In the genomic region with DNA sequence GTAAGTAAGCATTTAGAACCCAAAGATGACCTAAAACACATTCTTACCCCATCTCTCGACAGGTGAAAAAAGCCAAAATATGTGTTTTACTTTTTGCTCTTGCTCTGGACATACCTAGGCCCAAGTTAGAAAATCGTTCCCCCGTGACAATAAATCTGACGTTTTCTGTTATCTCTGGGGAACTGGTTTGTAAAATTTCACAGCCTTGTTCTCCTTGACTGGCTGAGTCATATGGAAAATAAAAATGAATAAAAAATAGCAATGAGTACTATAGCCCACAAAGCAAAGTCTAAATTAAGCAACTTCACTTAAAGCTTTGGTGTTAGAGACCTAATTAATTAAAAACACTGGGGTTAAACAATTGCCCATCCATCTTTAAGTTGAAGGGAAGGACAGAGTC, we compare ENCODE assay signal across 1 cellular context.
A peak's percentile ranks its signal among the peaks of the same experiment; 100 is the strongest.
TF ChIP-seq lines count a peak whose summit lies in the region.

No MANE protein-coding gene starts in this region.

TF ChIP-seq in GM12878, 131 proteins besides CTCF, POLR2A, EP300 and RAD21 (continued from another document):
- TF ChIP-seq SREBF2 (IDR thresholded peaks at IDR 0.05; ENCODE audit: low read length) (no peak), JUNB (IDR thresholded peaks at IDR 0.05) (0 out of 2 replicates have a peak, but pooled peaks have one; percentile 21), DPF2 (IDR thresholded peaks at IDR 0.05) (no peak), YBX1 (IDR thresholded peaks at IDR 0.05) (no peak), ASH2L (IDR thresholded peaks at IDR 0.05; ENCODE audit: borderline replicate concordance, low read depth) (no peak), ATF7 (IDR thresholded peaks at IDR 0.05; ENCODE audit: low read depth) (0 out of 2 replicates have a peak, but pooled peaks have one; percentile 28), JUND (IDR thresholded peaks at IDR 0.05; ENCODE audit: low read depth, low read length) (no peak), SP1 (IDR thresholded peaks at IDR 0.05; ENCODE audit: low read depth, low read length) (no peak), SIN3A (IDR thresholded peaks at IDR 0.05; ENCODE audit: low read depth, low read length) (no peak), EZH2 (IDR thresholded peaks at IDR 0.05; ENCODE audit: borderline replicate concordance, control insufficient read depth, low read depth, low read length) (no peak), SREBF1 (IDR thresholded peaks at IDR 0.05; ENCODE audit: low read length) (no peak), BACH1 (IDR thresholded peaks at IDR 0.05; ENCODE audit: borderline replicate concordance) (no peak), IRF3 (IDR thresholded peaks at IDR 0.05) (no peak), TAF1 (IDR thresholded peaks at IDR 0.05; ENCODE audit: borderline replicate concordance, low read depth, low read length) (no peak), RB1 (IDR thresholded peaks at IDR 0.05; ENCODE audit: borderline replicate concordance) (no peak), PAX8 (IDR thresholded peaks at IDR 0.05) (no peak), ZNF274 (IDR thresholded peaks at IDR 0.05; ENCODE audit: insufficient read depth, insufficient read length) (no peak), MTA2 (IDR thresholded peaks at IDR 0.05; ENCODE audit: low read depth) (peak; percentile 81), CBFB (IDR thresholded peaks at IDR 0.05; ENCODE audit: low read depth) (no peak), SMARCA5 (IDR thresholded peaks at IDR 0.05) (no peak), PRDM15 (CRISPR knock-in tag; IDR thresholded peaks at IDR 0.05) (no peak), MEF2B (IDR thresholded peaks at IDR 0.05; ENCODE audit: partially characterized antibody, poor library complexity, severe bottlenecking) (peak; percentile 87)
- TF ChIP-seq, protein P1, sequence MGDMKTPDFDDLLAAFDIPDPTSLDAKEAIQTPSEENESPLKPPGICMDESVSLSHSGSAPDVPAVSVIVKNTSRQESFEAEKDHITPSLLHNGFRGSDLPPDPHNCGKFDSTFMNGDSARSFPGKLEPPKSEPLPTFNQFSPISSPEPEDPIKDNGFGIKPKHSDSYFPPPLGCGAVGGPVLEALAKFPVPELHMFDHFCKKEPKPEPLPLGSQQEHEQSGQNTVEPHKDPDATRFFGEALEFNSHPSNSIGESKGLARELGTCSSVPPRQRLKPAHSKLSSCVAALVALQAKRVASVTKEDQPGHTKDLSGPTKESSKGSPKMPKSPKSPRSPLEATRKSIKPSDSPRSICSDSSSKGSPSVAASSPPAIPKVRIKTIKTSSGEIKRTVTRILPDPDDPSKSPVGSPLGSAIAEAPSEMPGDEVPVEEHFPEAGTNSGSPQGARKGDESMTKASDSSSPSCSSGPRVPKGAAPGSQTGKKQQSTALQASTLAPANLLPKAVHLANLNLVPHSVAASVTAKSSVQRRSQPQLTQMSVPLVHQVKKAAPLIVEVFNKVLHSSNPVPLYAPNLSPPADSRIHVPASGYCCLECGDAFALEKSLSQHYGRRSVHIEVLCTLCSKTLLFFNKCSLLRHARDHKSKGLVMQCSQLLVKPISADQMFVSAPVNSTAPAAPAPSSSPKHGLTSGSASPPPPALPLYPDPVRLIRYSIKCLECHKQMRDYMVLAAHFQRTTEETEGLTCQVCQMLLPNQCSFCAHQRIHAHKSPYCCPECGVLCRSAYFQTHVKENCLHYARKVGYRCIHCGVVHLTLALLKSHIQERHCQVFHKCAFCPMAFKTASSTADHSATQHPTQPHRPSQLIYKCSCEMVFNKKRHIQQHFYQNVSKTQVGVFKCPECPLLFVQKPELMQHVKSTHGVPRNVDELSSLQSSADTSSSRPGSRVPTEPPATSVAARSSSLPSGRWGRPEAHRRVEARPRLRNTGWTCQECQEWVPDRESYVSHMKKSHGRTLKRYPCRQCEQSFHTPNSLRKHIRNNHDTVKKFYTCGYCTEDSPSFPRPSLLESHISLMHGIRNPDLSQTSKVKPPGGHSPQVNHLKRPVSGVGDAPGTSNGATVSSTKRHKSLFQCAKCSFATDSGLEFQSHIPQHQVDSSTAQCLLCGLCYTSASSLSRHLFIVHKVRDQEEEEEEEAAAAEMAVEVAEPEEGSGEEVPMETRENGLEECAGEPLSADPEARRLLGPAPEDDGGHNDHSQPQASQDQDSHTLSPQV (IDR thresholded peaks at IDR 0.05): 0 out of 2 replicates have a peak, but pooled peaks have one; percentile 12
- TF ChIP-seq, protein P2, sequence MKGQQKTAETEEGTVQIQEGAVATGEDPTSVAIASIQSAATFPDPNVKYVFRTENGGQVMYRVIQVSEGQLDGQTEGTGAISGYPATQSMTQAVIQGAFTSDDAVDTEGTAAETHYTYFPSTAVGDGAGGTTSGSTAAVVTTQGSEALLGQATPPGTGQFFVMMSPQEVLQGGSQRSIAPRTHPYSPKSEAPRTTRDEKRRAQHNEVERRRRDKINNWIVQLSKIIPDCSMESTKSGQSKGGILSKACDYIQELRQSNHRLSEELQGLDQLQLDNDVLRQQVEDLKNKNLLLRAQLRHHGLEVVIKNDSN (IDR thresholded peaks at IDR 0.05; ENCODE audit: borderline replicate concordance, extremely low read length, insufficient read depth, low read depth, low read length): no peak
- TF ChIP-seq, protein P3, sequence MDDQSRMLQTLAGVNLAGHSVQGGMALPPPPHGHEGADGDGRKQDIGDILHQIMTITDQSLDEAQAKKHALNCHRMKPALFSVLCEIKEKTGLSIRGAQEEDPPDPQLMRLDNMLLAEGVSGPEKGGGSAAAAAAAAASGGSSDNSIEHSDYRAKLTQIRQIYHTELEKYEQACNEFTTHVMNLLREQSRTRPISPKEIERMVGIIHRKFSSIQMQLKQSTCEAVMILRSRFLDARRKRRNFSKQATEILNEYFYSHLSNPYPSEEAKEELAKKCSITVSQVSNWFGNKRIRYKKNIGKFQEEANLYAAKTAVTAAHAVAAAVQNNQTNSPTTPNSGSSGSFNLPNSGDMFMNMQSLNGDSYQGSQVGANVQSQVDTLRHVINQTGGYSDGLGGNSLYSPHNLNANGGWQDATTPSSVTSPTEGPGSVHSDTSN (IDR thresholded peaks at IDR 0.05; ENCODE audit: insufficient replicate concordance, low read depth, low read length): no peak
- TF ChIP-seq, protein P4, sequence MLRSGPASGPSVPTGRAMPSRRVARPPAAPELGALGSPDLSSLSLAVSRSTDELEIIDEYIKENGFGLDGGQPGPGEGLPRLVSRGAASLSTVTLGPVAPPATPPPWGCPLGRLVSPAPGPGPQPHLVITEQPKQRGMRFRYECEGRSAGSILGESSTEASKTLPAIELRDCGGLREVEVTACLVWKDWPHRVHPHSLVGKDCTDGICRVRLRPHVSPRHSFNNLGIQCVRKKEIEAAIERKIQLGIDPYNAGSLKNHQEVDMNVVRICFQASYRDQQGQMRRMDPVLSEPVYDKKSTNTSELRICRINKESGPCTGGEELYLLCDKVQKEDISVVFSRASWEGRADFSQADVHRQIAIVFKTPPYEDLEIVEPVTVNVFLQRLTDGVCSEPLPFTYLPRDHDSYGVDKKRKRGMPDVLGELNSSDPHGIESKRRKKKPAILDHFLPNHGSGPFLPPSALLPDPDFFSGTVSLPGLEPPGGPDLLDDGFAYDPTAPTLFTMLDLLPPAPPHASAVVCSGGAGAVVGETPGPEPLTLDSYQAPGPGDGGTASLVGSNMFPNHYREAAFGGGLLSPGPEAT (IDR thresholded peaks at IDR 0.05; ENCODE audit: low read depth): no peak
